In genomic region chr6:74940211-74940610, GRCh38 we compare ENCODE assay signal across 21 cellular contexts.
"Had no signal": no experiment of that assay in that cellular context is flagged by ENCODE, and none has a peak within 500 bp of the region (broad histone marks: within the 10 kb centered on the region; RNA-seq: fewer than 3 reads in every experiment).

No MANE protein-coding gene starts in this region.

- H3K36me3 ChIP-seq: adrenal gland, breast epithelium, thyroid gland, upper lobe of right lung had no signal

- H3K27me3 ChIP-seq: adrenal gland, breast epithelium, thyroid gland, upper lobe of right lung had no signal

- ATAC-seq: activated T-cell treated with anti-CD3 and anti-CD28 coated beads, Interleukin-2, amount 50 U/mL, for 4 hours; left cardiac atrium; natural killer cell; stimulated activated naive CD8-positive, alpha-beta T cell treated with anti-CD3 and anti-CD28 coated beads, Interleukin-15, Interleukin-2, amounts not matched to agents 100 U/mL and 50 U/mL, for 24 hours; upper lobe of right lung had no signal

- H3K27me3 Mint-ChIP-seq: activated naive CD8-positive, alpha-beta T cell; progenitor cell of endocrine pancreas had no signal

- H3K4me1 Mint-ChIP-seq: natural killer cell had no signal

- H3K4me3 Mint-ChIP-seq: activated naive CD8-positive, alpha-beta T cell; activated T-cell treated with anti-CD3 and anti-CD28 coated beads, Interleukin-2, amount 50 U/mL, for 4 hours; natural killer cell had no signal

- H3K9me3 ChIP-seq: adrenal gland, breast epithelium, thyroid gland, upper lobe of right lung had no signal

- H3K27ac Mint-ChIP-seq: activated naive CD8-positive, alpha-beta T cell; activated T-helper 2 cell treated with anti-CD3 and anti-CD28 coated beads, Interferon-gamma antibody, Interleukin-2, Interleukin-4, amounts not matched to agents 10 μg/mL and 5 μg/mL and 100 μg/mL, durations not matched to agents 14 hours and 24 hours and 36 hours; natural killer cell; progenitor cell of endocrine pancreas had no signal

- H3K4me3 ChIP-seq: adrenal gland, breast epithelium, thyroid gland, upper lobe of right lung had no signal

- H3K4me1 ChIP-seq: adrenal gland, breast epithelium, thyroid gland, upper lobe of right lung had no signal

- DNase-seq: activated CD4-positive, alpha-beta T cell treated with anti-CD3 and anti-CD28 coated beads for 1 hour; activated CD4-positive, alpha-beta T cell treated with anti-CD3 and anti-CD28 coated beads, Interleukin-2, amount 50 U/mL, for 4 hours; activated CD8-positive, alpha-beta memory T cell treated with anti-CD3 and anti-CD28 coated beads for 24 hours; activated CD8-positive, alpha-beta memory T cell treated with anti-CD3 and anti-CD28 coated beads, Interleukin-2, amount 50 U/mL, for 4 hours; activated naive CD4-positive, alpha-beta T cell; activated T-cell treated with anti-CD3 and anti-CD28 coated beads, Interleukin-2, amount 50 U/mL, for 4 hours; adrenal gland; hippocampal formation; left cardiac atrium; midbrain; natural killer cell; retina; stimulated activated CD4-positive, alpha-beta T cell treated with anti-CD3 and anti-CD28 coated beads, Interleukin-4, amount 100 ng/mL, for 24 hours; stimulated activated naive CD8-positive, alpha-beta T cell treated with anti-CD3 and anti-CD28 coated beads, Interleukin-15, Interleukin-2, amounts not matched to agents 100 U/mL and 50 U/mL, for 24 hours; T-helper 9 cell; thyroid gland; upper lobe of right lung had no signal

- H3K9me3 Mint-ChIP-seq: activated T-helper 2 cell treated with anti-CD3 and anti-CD28 coated beads, Interferon-gamma antibody, Interleukin-2, Interleukin-4, amounts not matched to agents 10 μg/mL and 5 μg/mL and 100 μg/mL, durations not matched to agents 14 hours and 24 hours and 36 hours had no signal

- H3K27ac ChIP-seq: adrenal gland, breast epithelium, thyroid gland, upper lobe of right lung had no signal

- H3K36me3 Mint-ChIP-seq: activated naive CD8-positive, alpha-beta T cell; natural killer cell had no signal
